In the genomic region with DNA sequence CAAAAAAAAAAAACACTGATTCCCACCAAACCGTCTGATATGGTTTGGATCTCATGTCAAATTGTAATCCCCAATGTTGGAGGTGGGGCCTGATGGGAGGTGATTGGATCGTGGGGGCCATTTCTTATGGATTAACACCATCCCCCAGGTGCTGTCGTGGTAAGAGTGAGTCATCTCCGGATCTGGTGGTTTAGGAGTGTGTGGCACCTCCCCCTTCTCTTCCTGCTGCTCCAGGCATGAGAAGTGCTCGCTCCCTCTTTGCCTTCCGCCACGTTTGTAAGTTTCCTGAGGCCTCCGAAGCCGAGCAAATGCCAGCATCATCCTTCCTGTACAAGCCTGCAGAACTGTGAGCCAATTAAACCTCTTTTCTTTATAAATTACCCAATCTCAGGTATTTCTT, we compare ENCODE assay signal across 15 cellular contexts. TPM values are rescaled to one million over a fixed set of nuclear protein-coding genes. Genes with fewer than 3 reads are reported as not detected.
DNase-seq lines count a peak whose midpoint lies in the region; ATAC-seq and TF ChIP-seq lines count a peak whose summit lies in the region.
"Had no signal": no experiment of that assay in that cellular context is flagged by ENCODE, and none has a peak within 500 bp of the region (broad histone marks: within the 10 kb centered on the region; RNA-seq: fewer than 3 reads in every experiment).

No MANE protein-coding gene starts in this region.

- H2BK15ac ChIP-seq in IMR-90 (ENCODE audit: low read depth, low read length), result no peak overlapping the region

- POLR2A ChIA-PET in IMR-90 (lab: Charles Lee; ENCODE audit: unreplicated experiment), result no interaction called here

- H3K4ac ChIP-seq in IMR-90 (ENCODE audit: low read depth, low read length), result no peak overlapping the region

- H3K9ac ChIP-seq in IMR-90 (ENCODE audit: low read depth, low read length), result no peak overlapping the region

- H4K91ac ChIP-seq in IMR-90 (ENCODE audit: insufficient read depth, low read depth, low read length), result no peak overlapping the region

- H3K4me2 ChIP-seq in IMR-90 (ENCODE audit: low read depth, low read length), result no peak overlapping the region

- peaks cover 2% of the 10 kb centered on the region; the same call in 1 of the 2 replicates for H3K27me3 ChIP-seq in IMR-90 (ENCODE audit: control insufficient read depth, insufficient read depth, low read length)
- H3K27me3 ChIP-seq: gastroesophageal sphincter had no signal

- no peak overlapping the region for H4K8ac ChIP-seq in IMR-90 (ENCODE audit: low read depth in 2 of 2, low read length in 2 of 2)

- H3K4me3 ChIP-seq in IMR-90 (ENCODE audit: insufficient read depth, low read depth, low read length), result no peak overlapping the region
- no peak overlapping the region for H3K4me3 ChIP-seq in astrocyte of the spinal cord (ENCODE audit: low read depth, low read length)
- H3K4me3 ChIP-seq: gastroesophageal sphincter had no signal

- no peaks in the 10 kb centered on the region for H3K36me3 ChIP-seq in IMR-90 (ENCODE audit: control insufficient read depth, insufficient read depth, low read length)
- H3K36me3 ChIP-seq: gastroesophageal sphincter had no signal

- H2BK20ac ChIP-seq in IMR-90 (ENCODE audit: low read depth, low read length), result no peak overlapping the region

- H3K9me1 ChIP-seq in IMR-90 (ENCODE audit: insufficient read depth, low read length), result no peaks in the 10 kb centered on the region; the same call in 1 of the 2 replicates

- H2BK5ac ChIP-seq in IMR-90 (ENCODE audit: low read depth, low read length, poor library complexity, severe bottlenecking), result no peak overlapping the region

- no peak overlapping the region for H3K56ac ChIP-seq in IMR-90 (ENCODE audit: extremely low read depth, insufficient read depth, low read length)

- intact Hi-C loops in IMR-90 (cut with micrococcal nuclease), result no loop called here

- peak overlapping the region; percentile 49 for H2AFZ ChIP-seq in IMR-90 (replicated peaks; ENCODE audit: low read length, poor library complexity)

- no peak overlapping the region for H4K5ac ChIP-seq in IMR-90 (ENCODE audit: low read depth, low read length)

- in situ Hi-C loops in IMR-90 (cut with MboI; ENCODE audit: low sequenced_read_pairs) (no loop called here), astrocyte of the spinal cord (cut with HindIII; ENCODE audit: low sequenced_read_pairs) (no loop called here)

- no peaks in the 10 kb centered on the region for H3K79me1 ChIP-seq in IMR-90 (ENCODE audit: low read depth in 1 of 2, low read length in 2 of 2)

- H3K4me1 ChIP-seq in IMR-90 (ENCODE audit: control insufficient read depth, insufficient read depth, low read length), result no peaks in the 10 kb centered on the region

- ATAC-seq in IMR-90 (ENCODE audit: low read depth) (no peak), HG03139 (IDR thresholded peaks at IDR 0.05; ENCODE audit: unreplicated experiment) (no peak)
- ATAC-seq: gastroesophageal sphincter; stimulated activated naive B cell treated with anti-CD40 and anti-IgM and Interleukin-4, amounts not matched to agents 10 μg/mL and 1 μg/mL and 100 μg/mL, for 72 hours had no signal

- no TSS peak for BruUV-seq in IMR-90 (replicated peaks; lab: Mats Ljungman, UMichigan)

- CTCF ChIA-PET in IMR-90 (lab: Yijun Ruan, JAX), result no interaction called here

- no peaks in the 10 kb centered on the region for H4K20me1 ChIP-seq in IMR-90 (ENCODE audit: insufficient read depth, low read length)

- no peak overlapping the region for H3K18ac ChIP-seq in IMR-90 (ENCODE audit: low read depth, low read length)

- no peak overlapping the region for H3K23ac ChIP-seq in IMR-90 (ENCODE audit: low read depth, low read length)

- 64% methylated on average over 5 of the region's 9 CpGs; no CpG with 5 or more reads in 1 of the 2 experiments for WGBS in IMR-90 (ENCODE audit: extremely low coverage in 2 of 2, insufficient read length in 1 of 2), 2 experiments

- no peak for TF ChIP-seq RAD21 in IMR-90 (IDR thresholded peaks at IDR 0.05; ENCODE audit: low read length)

- H2AK9ac ChIP-seq in IMR-90 (replicated peaks; ENCODE audit: low read depth, low read length, poor library complexity), result no peak overlapping the region

- H3K9me3 ChIP-seq in IMR-90 (ENCODE audit: control insufficient read depth, insufficient read depth, low read length), result no peaks in the 10 kb centered on the region
- H3K9me3 ChIP-seq: gastroesophageal sphincter had no signal

- DNase-seq in EL (peak; percentile 13), IMR-90 (peak; percentile 11), astrocyte of the spinal cord (ENCODE audit: low read depth, low spot score) (peak; percentile 9), kidney tubule cell (ENCODE audit: low spot score) (peak; percentile 19), ureter (ENCODE audit: low spot score) (no peak), AG20443 (ENCODE audit: low spot score) (no peak)
- DNase-seq in activated CD4-positive, alpha-beta T cell treated with anti-CD3 and anti-CD28 coated beads, Interleukin-2, amount 50 U/mL, for 1 hour, result no peak
- DNase-seq: activated naive CD8-positive, alpha-beta T cell treated with anti-CD3 and anti-CD28 coated beads for 36 hours; CD4-positive, CD25-positive, alpha-beta regulatory T cell; NCI-H1694; stimulated activated CD4-positive, alpha-beta T cell treated with anti-CD3 and anti-CD28 coated beads, Interleukin-2, amount 100 ng/mL, for 24 hours; stimulated activated naive B cell treated with anti-CD40 and anti-IgM and Interleukin-4, amounts not matched to agents 10 μg/mL and 1 μg/mL and 100 μg/mL, for 72 hours; T-helper 2 cell had no signal

- no peak overlapping the region for H2AK5ac ChIP-seq in IMR-90 (ENCODE audit: low read depth, low read length)

- dilution Hi-C loops in IMR-90 (cut with HindIII; ENCODE audit: low sequenced_read_pairs, unreplicated experiment), result no loop called here

- H3K27ac ChIP-seq in IMR-90 (ENCODE audit: insufficient read depth, low read length), result no peak overlapping the region
- H3K27ac ChIP-seq: gastroesophageal sphincter had no signal

- no peak overlapping the region for H3K14ac ChIP-seq in IMR-90 (replicated peaks; ENCODE audit: low read depth, low read length)

- no peak for TF ChIP-seq CTCF in IMR-90 (conservative IDR thresholded peaks at IDR 0.05; ENCODE audit: low read depth, low read length)
- no peak for TF ChIP-seq CTCF in astrocyte of the spinal cord (IDR thresholded peaks at IDR 0.05; ENCODE audit: low read depth, low read length)

- no peak for TF ChIP-seq POLR2A in IMR-90 (IDR thresholded peaks at IDR 0.05; ENCODE audit: low read depth, low read length)

- H2BK120ac ChIP-seq in IMR-90 (ENCODE audit: low read depth, low read length), result no peak overlapping the region

TF ChIP-seq in IMR-90, 13 proteins besides CTCF, POLR2A, EP300 and RAD21:
- TF ChIP-seq NFE2L2 (IDR thresholded peaks at IDR 0.05; ENCODE audit: low read depth, low read length) (no peak), CHD1 (IDR thresholded peaks at IDR 0.05; ENCODE audit: low read depth, low read length) (no peak), MAFK (IDR thresholded peaks at IDR 0.05; ENCODE audit: low read depth, low read length) (no peak), SMC3 (IDR thresholded peaks at IDR 0.05; ENCODE audit: low read depth, low read length) (no peak), FOS (IDR thresholded peaks at IDR 0.05; ENCODE audit: low read depth, low read length) (no peak), MXI1 (IDR thresholded peaks at IDR 0.05; ENCODE audit: borderline replicate concordance, low read depth, low read length) (no peak), RCOR1 (IDR thresholded peaks at IDR 0.05; ENCODE audit: insufficient replicate concordance, low read length) (no peak), CEBPB (IDR thresholded peaks at IDR 0.05; ENCODE audit: low read depth, low read length) (no peak), MAZ (IDR thresholded peaks at IDR 0.05; ENCODE audit: borderline replicate concordance, low read depth, low read length) (no peak), RFX5 (IDR thresholded peaks at IDR 0.05; ENCODE audit: low read depth, low read length) (no peak), BHLHE40 (IDR thresholded peaks at IDR 0.05; ENCODE audit: low read depth, low read length) (no peak)
- TF ChIP-seq, protein P1, sequence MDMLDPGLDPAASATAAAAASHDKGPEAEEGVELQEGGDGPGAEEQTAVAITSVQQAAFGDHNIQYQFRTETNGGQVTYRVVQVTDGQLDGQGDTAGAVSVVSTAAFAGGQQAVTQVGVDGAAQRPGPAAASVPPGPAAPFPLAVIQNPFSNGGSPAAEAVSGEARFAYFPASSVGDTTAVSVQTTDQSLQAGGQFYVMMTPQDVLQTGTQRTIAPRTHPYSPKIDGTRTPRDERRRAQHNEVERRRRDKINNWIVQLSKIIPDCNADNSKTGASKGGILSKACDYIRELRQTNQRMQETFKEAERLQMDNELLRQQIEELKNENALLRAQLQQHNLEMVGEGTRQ (IDR thresholded peaks at IDR 0.05; ENCODE audit: low read depth, low read length), result no peak
- TF ChIP-seq, protein P2, sequence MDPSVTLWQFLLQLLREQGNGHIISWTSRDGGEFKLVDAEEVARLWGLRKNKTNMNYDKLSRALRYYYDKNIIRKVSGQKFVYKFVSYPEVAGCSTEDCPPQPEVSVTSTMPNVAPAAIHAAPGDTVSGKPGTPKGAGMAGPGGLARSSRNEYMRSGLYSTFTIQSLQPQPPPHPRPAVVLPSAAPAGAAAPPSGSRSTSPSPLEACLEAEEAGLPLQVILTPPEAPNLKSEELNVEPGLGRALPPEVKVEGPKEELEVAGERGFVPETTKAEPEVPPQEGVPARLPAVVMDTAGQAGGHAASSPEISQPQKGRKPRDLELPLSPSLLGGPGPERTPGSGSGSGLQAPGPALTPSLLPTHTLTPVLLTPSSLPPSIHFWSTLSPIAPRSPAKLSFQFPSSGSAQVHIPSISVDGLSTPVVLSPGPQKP (IDR thresholded peaks at IDR 0.05; ENCODE audit: borderline replicate concordance, low read depth, low read length), result no peak

RNA-seq across cellular contexts. Expression of a gene that starts 45.2 kb away (rescaled TPM):
- total RNA-seq in IMR-90 (2012; rRNA removed), result 0.18 TPM in 1 of 2 replicates, not detected in the other
- not detected in 2 replicates for polyA plus RNA-seq in IMR-90 (2012; rRNA removed)
- polyA plus RNA-seq in IMR-90 (2012; cell fraction: cytosol; rRNA removed), result not detected in 2 replicates
- polyA plus RNA-seq in IMR-90 (2012; cell fraction: nucleus; rRNA removed; ENCODE audit: low replicate concordance), result 0.44 TPM in 1 of 2 replicates, not detected in the other
- total RNA-seq in ureter, result not detected
- total RNA-seq: activated naive CD8-positive, alpha-beta T cell treated with anti-CD3 and anti-CD28 coated beads for 36 hours had no signal
- polyA plus RNA-seq: CD4-positive, CD25-positive, alpha-beta regulatory T cell had no signal

Comparison
In these comparisons a context has a peak if more than half of its experiments do, and no peak if none do; other contexts are left out.
1. DNase-seq: peak in EL (single experiment), IMR-90 (single experiment), astrocyte of the spinal cord (single experiment) and kidney tubule cell (single experiment); none in ureter (single experiment), activated CD4-positive, alpha-beta T cell treated with anti-CD3 and anti-CD28 coated beads, Interleukin-2, amount 50 U/mL, for 1 hour (single experiment) and AG20443 (single experiment).